Comparison of ENCODE assay signal across 8 cellular contexts in genomic region chr3:120348065-120348980, GRCh38. TPM values are rescaled to one million over a fixed set of nuclear protein-coding genes. Genes with fewer than 3 reads are reported as not detected.
A peak's percentile ranks its signal among the peaks of the same experiment; 100 is the strongest.
DNase-seq lines count a peak whose midpoint lies in the region; ATAC-seq and TF ChIP-seq lines count a peak whose summit lies in the region.

No MANE protein-coding gene starts in this region.

- DNase-seq in heart right ventricle: peak in 1 of 2 donors; percentile 7
- DNase-seq in left ventricle myocardium superior: no peak
- peak; percentile 17 for DNase-seq in NCI-H2029 treated with DMSO at 0.1 percent for 48 hours (lab: John Stamatoyannopoulos, UW)
- peak; percentile 12 to 35 for DNase-seq in activated CD4-positive, alpha-beta T cell treated with anti-CD3 and anti-CD28 coated beads for 24 hours (ENCODE audit: low read depth in 2 of 2)
- DNase-seq in dermis blood vessel endothelial cell: peak; percentile 25
- peak in 1 of 2 donors; percentile 72 for DNase-seq in stimulated activated naive CD8-positive, alpha-beta T cell treated with anti-CD3 and anti-CD28 coated beads, Interleukin-15, amount 100 ng/mL, for 72 hours

- peak overlapping the region; percentile 88 to 89 for H3K4me3 Mint-ChIP-seq in stimulated activated naive CD8-positive, alpha-beta T cell treated with anti-CD3 and anti-CD28 coated beads, Interleukin-15, amount 100 ng/mL, for 72 hours

- peak overlapping the region; percentile 78 to 96 for H3K27ac Mint-ChIP-seq in stimulated activated naive CD8-positive, alpha-beta T cell treated with anti-CD3 and anti-CD28 coated beads, Interleukin-15, amount 100 ng/mL, for 72 hours

- H3K9me3 Mint-ChIP-seq in stimulated activated naive CD8-positive, alpha-beta T cell treated with anti-CD3 and anti-CD28 coated beads, Interleukin-15, amount 100 ng/mL, for 72 hours: no peaks in the 10 kb centered on the region

- H3K9me3 ChIP-seq in heart right ventricle: no peaks in the 10 kb centered on the region
- no peaks in the 10 kb centered on the region for H3K9me3 ChIP-seq in mesodermal cell (ENCODE audit: control insufficient read depth, low read length)

- no peaks in the 10 kb centered on the region for H3K27me3 Mint-ChIP-seq in stimulated activated naive CD8-positive, alpha-beta T cell treated with anti-CD3 and anti-CD28 coated beads, Interleukin-15, amount 100 ng/mL, for 72 hours

- peaks cover 0 to 10% (median 0%) of the 10 kb centered on the region in 9 donors for H3K36me3 ChIP-seq in heart right ventricle
- H3K36me3 ChIP-seq in mesodermal cell (ENCODE audit: control insufficient read depth, insufficient read depth, low read length): no peaks in the 10 kb centered on the region

- H3K27me3 ChIP-seq in heart right ventricle: no peaks in the 10 kb centered on the region

- TF ChIP-seq CTCF in heart right ventricle (IDR thresholded peaks at IDR 0.05): no peak

- WGBS in heart right ventricle, 2 donors: 3% methylated on average over 40 of the region's 40 CpGs
- 6 to 8% methylated on average over 26 to 31 of the region's 40 CpGs for WGBS in mesodermal cell (ENCODE audit: insufficient coverage in 2 of 2), 2 experiments

- peaks cover 54% of the 10 kb centered on the region for H3K4me1 Mint-ChIP-seq in stimulated activated naive CD8-positive, alpha-beta T cell treated with anti-CD3 and anti-CD28 coated beads, Interleukin-15, amount 100 ng/mL, for 72 hours

- H3K4me1 ChIP-seq in heart right ventricle: peaks cover 0 to 56% (median 13%) of the 10 kb centered on the region in 9 donors
- H3K4me1 ChIP-seq in mesodermal cell (ENCODE audit: control insufficient read depth, insufficient read depth, low read length, poor library complexity, severe bottlenecking): no peaks in the 10 kb centered on the region

- H3K4me3 ChIP-seq in heart right ventricle: peak overlapping the region; percentile 54 to 98 (median 89)
- H3K4me3 ChIP-seq in mesodermal cell (ENCODE audit: extremely low read depth, insufficient read depth, low read length, poor library complexity, severe bottlenecking): peak overlapping the region; percentile 75

- intact Hi-C loops in heart right ventricle (cut with DNase I): loop anchor here in 7 of 10 donors (5.0 to 10.0 kb wide), 6 partner anchors 66 to 1114 kb away; partner anchors contain the start of gene GSK3B (in 1 of the 7)
- intact Hi-C loops in left ventricle myocardium superior (cut with micrococcal nuclease): no loop called here

- H3K27ac ChIP-seq in heart right ventricle (peak overlapping the region; percentile 53 to 94 (median 89)), mesodermal cell (ENCODE audit: low read depth, low read length, severe bottlenecking) (peak overlapping the region; percentile 71)

- ATAC-seq in heart right ventricle (peak in 3 of 8 donors; percentile 8 to 46 (median 16)), left ventricle myocardium superior (no peak), HG02938 (IDR thresholded peaks at IDR 0.05; ENCODE audit: unreplicated experiment) (peak; percentile 58)
- ATAC-seq in stimulated activated naive CD8-positive, alpha-beta T cell treated with anti-CD3 and anti-CD28 coated beads, Interleukin-15, amount 100 ng/mL, for 72 hours: peak; percentile 81

RNA-seq across cellular contexts. Expression of gene LRRC58, which starts 0.8 kb away (rescaled TPM):
- 10 to 100 TPM in 2 of 10 donors, 1 to 10 TPM in 8; 6.9 to 12.1 (median 9.1) TPM for total RNA-seq in heart right ventricle
- polyA plus RNA-seq in heart right ventricle: 1 to 10 TPM; 2.9 to 4.1 TPM
- total RNA-seq in left ventricle myocardium superior: 9.2 TPM
- 14.3 and 15.5 TPM in 2 replicates for total RNA-seq in dermis blood vessel endothelial cell
- 13.0 TPM for polyA plus RNA-seq in mesodermal cell (2013, experiment 1 of 2)
- 12.6 TPM for polyA plus RNA-seq in mesodermal cell (2013, experiment 2 of 2)
